23 cellular contexts compared by ENCODE assay signal in genomic region chr13:35882722-35883497, GRCh38.
DNase-seq lines count a peak whose midpoint lies in the region; ATAC-seq and TF ChIP-seq lines count a peak whose summit lies in the region.
"Had no signal": no experiment of that assay in that cellular context is flagged by ENCODE, and none has a peak within 500 bp of the region (broad histone marks: within the 10 kb centered on the region; RNA-seq: fewer than 3 reads in every experiment).

No MANE protein-coding gene starts in this region.

- H3K4me3 ChIP-seq in SJSA1 (no peak overlapping the region), Peyer's patch (no peak overlapping the region)
- H3K4me3 ChIP-seq: A549, prostate gland had no signal

- H3K4me1 Mint-ChIP-seq in osteocyte (ENCODE audit: unreplicated experiment) = peaks cover 32% of the 10 kb centered on the region
- H3K4me1 Mint-ChIP-seq: neural crest cell; stimulated activated memory B cell treated with anti-CD40 and anti-IgM and Interleukin-4, amounts not matched to agents 10 μg/mL and 1 μg/mL and 100 μg/mL, for 72 hours had no signal

- H3K36me3 ChIP-seq in SJSA1 = no peaks in the 10 kb centered on the region
- H3K36me3 ChIP-seq in Peyer's patch = no peaks in the 10 kb centered on the region
- H3K36me3 ChIP-seq: prostate gland had no signal

- H3K36me3 Mint-ChIP-seq in osteocyte (ENCODE audit: unreplicated experiment) = no peaks in the 10 kb centered on the region
- H3K36me3 Mint-ChIP-seq: stimulated activated memory B cell treated with anti-CD40 and anti-IgM and Interleukin-4, amounts not matched to agents 10 μg/mL and 1 μg/mL and 100 μg/mL, for 72 hours had no signal

- TF ChIP-seq POLR2A in Peyer's patch (IDR thresholded peaks at IDR 0.05) = no peak

- no peak overlapping the region for H3K4me3 Mint-ChIP-seq in osteocyte (ENCODE audit: unreplicated experiment)
- H3K4me3 Mint-ChIP-seq: neural crest cell; stimulated activated memory B cell treated with anti-CD40 and anti-IgM and Interleukin-4, amounts not matched to agents 10 μg/mL and 1 μg/mL and 100 μg/mL, for 72 hours had no signal

- no peaks in the 10 kb centered on the region for H3K9me3 Mint-ChIP-seq in osteocyte (ENCODE audit: unreplicated experiment)

- H3K27ac ChIP-seq in SJSA1 (peak overlapping the region; percentile 50), Peyer's patch (no peak overlapping the region)
- H3K27ac ChIP-seq: A549 had no signal

- TF ChIP-seq CTCF in osteocyte (IDR thresholded peaks at IDR 0.05) = no peak
- TF ChIP-seq CTCF in Peyer's patch (IDR thresholded peaks at IDR 0.05) = no peak

- H3K27me3 Mint-ChIP-seq in osteocyte (ENCODE audit: unreplicated experiment) = no peaks in the 10 kb centered on the region
- H3K27me3 Mint-ChIP-seq: stimulated activated memory B cell treated with anti-CD40 and anti-IgM and Interleukin-4, amounts not matched to agents 10 μg/mL and 1 μg/mL and 100 μg/mL, for 72 hours had no signal

- H3K27ac Mint-ChIP-seq in osteocyte (ENCODE audit: unreplicated experiment) = peak overlapping the region; percentile 74
- H3K27ac Mint-ChIP-seq: stimulated activated memory B cell treated with anti-CD40 and anti-IgM and Interleukin-4, amounts not matched to agents 10 μg/mL and 1 μg/mL and 100 μg/mL, for 72 hours had no signal

- H3K4me1 ChIP-seq in SJSA1 (replicated peaks) = peaks cover 14% of the 10 kb centered on the region
- no peaks in the 10 kb centered on the region for H3K4me1 ChIP-seq in Peyer's patch
- H3K4me1 ChIP-seq: A549, prostate gland had no signal

- H3K9me3 ChIP-seq in SJSA1 (replicated peaks) = no peaks in the 10 kb centered on the region
- no peaks in the 10 kb centered on the region for H3K9me3 ChIP-seq in Peyer's patch
- H3K9me3 ChIP-seq: A549, prostate gland had no signal

- DNase-seq in DMS53 (lab: John Stamatoyannopoulos, UW) (peak; percentile 42), SJSA1 (ENCODE audit: low read depth in 1 of 2, low spot score in 2 of 2) (peak in 1 of 2 experiments; percentile 50), fibroblast of peridontal ligament (ENCODE audit: extremely low read depth) (peak; percentile 22), osteocyte (ENCODE audit: extremely low spot score, unreplicated experiment) (no peak), AML-193 (lab: John Stamatoyannopoulos, UW) (no peak), Peyer's patch (no peak)
- DNase-seq: activated naive CD4-positive, alpha-beta T cell treated with anti-CD3 and anti-CD28 coated beads, Interleukin-2, amount 50 U/mL, for 16 hours; activated T-cell treated with anti-CD3 and anti-CD28 coated beads, Interleukin-2, amount 50 U/mL, for 48 hours; anterior cingulate cortex; NCI-H1092 treated with DMSO at 0.1 percent for 48 hours; NCI-H2029 treated with DMSO at 0.1 percent for 48 hours; NCI-H345; OCI-M1; SHP77; stimulated activated CD4-positive, alpha-beta T cell treated with anti-CD3 and anti-CD28 coated beads, Interleukin-1b, Interleukin-23, amount 100 ng/mL, for 48 hours had no signal

- ATAC-seq in HG03432 (IDR thresholded peaks at IDR 0.05; ENCODE audit: unreplicated experiment) (no peak), GM21390 (IDR thresholded peaks at IDR 0.05; ENCODE audit: unreplicated experiment) (no peak)
- ATAC-seq: A549; activated CD4-positive, CD25-positive, alpha-beta regulatory T cell treated with anti-CD3 and anti-CD28 coated beads, Interleukin-2, amount 50 U/mL, for 24 hours; left lobe of liver; stimulated activated memory B cell treated with anti-CD40 and anti-IgM and Interleukin-4, amounts not matched to agents 10 μg/mL and 1 μg/mL and 100 μg/mL, for 72 hours had no signal

- no peaks in the 10 kb centered on the region for H3K27me3 ChIP-seq in SJSA1 (replicated peaks)
- H3K27me3 ChIP-seq in Peyer's patch = no peaks in the 10 kb centered on the region

Comparison
In these comparisons a context has a peak if more than half of its experiments do, and no peak if none do; other contexts are left out.
1. DNase-seq: peak in DMS53 (single experiment) and fibroblast of peridontal ligament (single experiment); none in osteocyte (single experiment), AML-193 (0 of 2) and Peyer's patch (0 of 3).